In genomic region chr12:7970475-7971252, GRCh38 we compare ENCODE assay signal across 9 cellular contexts. TPM values are rescaled to one million over a fixed set of nuclear protein-coding genes. Genes with fewer than 3 reads are reported as not detected.
DNase-seq lines count a peak whose midpoint lies in the region; ATAC-seq, FAIRE-seq and TF ChIP-seq lines count a peak whose summit lies in the region.
"Had no signal": no experiment of that assay in that cellular context is flagged by ENCODE, and none has a peak within 500 bp of the region (broad histone marks: within the 10 kb centered on the region; RNA-seq: fewer than 3 reads in every experiment).

No MANE protein-coding gene starts in this region.

- peak overlapping the region; percentile 79 to 90 for H3K27ac ChIP-seq in kidney (ENCODE audit: low read depth in 2 of 2, low read length in 2 of 2)

- H3K4me3 Mint-ChIP-seq in central memory CD8-positive, alpha-beta T cell = peak overlapping the region; percentile 83

- peak overlapping the region; percentile 49 to 65 for H3K4me3 ChIP-seq in kidney (ENCODE audit: low read length in 2 of 2)

- peaks cover 22% of the 10 kb centered on the region for H3K4me1 Mint-ChIP-seq in central memory CD8-positive, alpha-beta T cell

- DNase-seq in NCI-H2081 (lab: John Stamatoyannopoulos, UW) (peak; percentile 29 to 53), NCI-H2081 treated with DMSO at 0.1 percent for 48 hours (lab: John Stamatoyannopoulos, UW) (no peak), NCI-H2171 (lab: John Stamatoyannopoulos, UW) (peak; percentile 100), kidney (peak; percentile 98)
- peak; percentile 63 to 71 for DNase-seq in central memory CD8-positive, alpha-beta T cell (ENCODE audit: low spot score in 2 of 2)
- peak; percentile 97 for DNase-seq in stimulated activated CD4-positive, alpha-beta T cell treated with anti-CD3 and anti-CD28 coated beads, Interleukin-15, amount 100 ng/mL, for 24 hours

- peak; percentile 87 for ATAC-seq in HG02943 (IDR thresholded peaks at IDR 0.05; ENCODE audit: low read depth, unreplicated experiment)
- peak; percentile 88 to 97 for ATAC-seq in activated CD4-positive, CD25-positive, alpha-beta regulatory T cell treated with anti-CD3 and anti-CD28 coated beads, Interleukin-2, amount 50 U/mL, for 24 hours
- ATAC-seq in central memory CD8-positive, alpha-beta T cell (replicated peaks; ENCODE audit: extremely low read depth, poor library complexity, severe bottlenecking) = peak; percentile 86

- no peaks in the 10 kb centered on the region for H3K27me3 Mint-ChIP-seq in central memory CD8-positive, alpha-beta T cell

- no peaks in the 10 kb centered on the region for H3K9me3 Mint-ChIP-seq in central memory CD8-positive, alpha-beta T cell

- peak overlapping the region; percentile 8 to 56 for H3K9ac ChIP-seq in kidney (ENCODE audit: low read length in 2 of 2)

- H3K9me3 ChIP-seq in kidney (ENCODE audit: control insufficient read depth in 1 of 2, low read length in 2 of 2) = no peaks in the 10 kb centered on the region

- no peak for FAIRE-seq in kidney (lab: Jason Lieb, UNC)
- FAIRE-seq: A204.1 had no signal

- no peaks in the 10 kb centered on the region for H3K36me3 ChIP-seq in kidney (ENCODE audit: control insufficient read depth in 1 of 2, insufficient read depth in 2 of 2, low read length in 2 of 2)

- intact Hi-C loops in kidney (cut with DNase I) = no loop called here

- H3K27ac Mint-ChIP-seq in central memory CD8-positive, alpha-beta T cell (ENCODE audit: low read depth) = peak overlapping the region; percentile 94

- no peak for TF ChIP-seq CTCF in kidney (IDR thresholded peaks at IDR 0.05; ENCODE audit: borderline replicate concordance, extremely low read depth, insufficient read depth)

- H3K4me1 ChIP-seq in kidney (ENCODE audit: control insufficient read depth in 1 of 2, insufficient read depth in 1 of 2, low read depth in 1 of 2, low read length in 2 of 2) = peaks cover 0 to 2% of the 10 kb centered on the region in 2 donors

- peaks cover 8% of the 10 kb centered on the region for H3K36me3 Mint-ChIP-seq in central memory CD8-positive, alpha-beta T cell (ENCODE audit: insufficient read depth)

RNA-seq across cellular contexts. Expression of gene SLC2A3, which starts 34.7 kb away (rescaled TPM):
- 40.4 TPM for total RNA-seq in kidney
- 12.1 TPM for polyA plus RNA-seq in kidney (ENCODE audit: insufficient read depth, low read depth, low replicate concordance)
